In the genomic region with DNA sequence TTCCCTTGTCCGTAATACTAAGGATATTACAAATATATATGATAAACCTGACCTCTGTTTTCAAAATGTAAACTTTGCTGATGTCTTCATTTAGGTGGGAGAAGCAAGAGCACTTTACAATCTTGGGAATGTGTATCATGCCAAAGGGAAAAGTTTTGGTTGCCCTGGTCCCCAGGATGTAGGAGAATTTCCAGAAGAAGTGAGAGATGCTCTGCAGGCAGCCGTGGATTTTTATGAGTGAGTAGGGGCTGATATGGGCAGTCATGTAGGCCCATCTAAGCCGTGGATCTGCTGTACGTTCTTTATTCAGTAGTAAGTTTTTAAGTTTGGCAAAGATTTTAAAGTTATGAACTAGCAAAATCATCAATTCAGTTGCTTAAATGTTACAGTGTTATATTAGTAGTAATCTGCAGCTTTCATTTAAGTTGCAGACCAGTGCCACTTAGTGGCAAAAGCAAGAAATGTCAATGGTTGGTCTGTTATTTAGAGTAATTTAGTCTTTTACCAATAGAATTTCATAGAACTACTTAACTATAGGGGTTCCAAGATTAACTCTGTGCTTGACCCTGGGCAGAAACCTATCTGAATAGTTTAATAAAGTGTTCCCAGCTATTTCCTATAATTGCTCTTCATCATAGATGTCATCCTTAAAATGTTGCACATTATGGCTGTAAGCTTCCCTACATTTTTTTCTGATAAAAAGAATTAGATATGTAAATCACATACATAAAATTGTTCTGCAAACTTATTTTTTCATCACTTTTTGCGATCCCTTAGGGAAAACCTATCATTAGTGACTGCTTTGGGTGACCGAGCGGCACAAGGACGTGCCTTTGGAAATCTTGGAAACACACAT, we compare ENCODE assay signal across 8 cellular contexts. TPM values are rescaled to one million over a fixed set of nuclear protein-coding genes. Genes with fewer than 3 reads are reported as not detected.
DNase-seq lines count a peak whose midpoint lies in the region; ATAC-seq, FAIRE-seq and TF ChIP-seq lines count a peak whose summit lies in the region.

No MANE protein-coding gene starts in this region.

- ATAC-seq in GM21786 (IDR thresholded peaks at IDR 0.05; ENCODE audit: unreplicated experiment) = no peak

- 58% methylated on average over 8 of the region's 8 CpGs for WGBS in suprapubic skin

- no peak for TF ChIP-seq POLR2A in suprapubic skin (IDR thresholded peaks at IDR 0.05)

- H3K79me2 ChIP-seq in OCI-LY3 (ENCODE audit: low read length) = no peaks in the 10 kb centered on the region

- CTCF ChIA-PET in GM10248 (lab: Yijun Ruan, JAX) = interaction anchor here (0.8 to 16.2 kb wide), 24 partner anchors 12 to 386 kb away, joined by 3 to 300 read pairs (median 4); a partner anchor contains a TSS

- H3K27ac ChIP-seq in OCI-LY3 (ENCODE audit: low read length) = no peak overlapping the region
- no peak overlapping the region for H3K27ac ChIP-seq in suprapubic skin

- H3K27me3 ChIP-seq in OCI-LY3 (ENCODE audit: low read depth, low read length) = no peaks in the 10 kb centered on the region
- H3K27me3 ChIP-seq in bronchial epithelial cell (ENCODE audit: control insufficient read depth, insufficient read depth, low read length) = no peaks in the 10 kb centered on the region
- no peaks in the 10 kb centered on the region for H3K27me3 ChIP-seq in suprapubic skin

- H3K4me1 ChIP-seq in OCI-LY3 (ENCODE audit: low read length) = no peaks in the 10 kb centered on the region
- H3K4me1 ChIP-seq in suprapubic skin = peaks cover 42% of the 10 kb centered on the region

- no peak for FAIRE-seq in bronchial epithelial cell (lab: Jason Lieb, UNC)

- TF ChIP-seq EP300 in suprapubic skin (IDR thresholded peaks at IDR 0.05) = no peak

- no peak overlapping the region for H3K4me2 ChIP-seq in OCI-LY3 (ENCODE audit: low read length)

- POLR2A ChIA-PET in GM10248 (lab: Yijun Ruan, JAX) = no interaction called here

- peak; percentile 74 for TF ChIP-seq CTCF in GM10248 (IDR thresholded peaks at IDR 0.05; ENCODE audit: control extremely low read depth, extremely low read depth, low read depth, missing control alignments)
- TF ChIP-seq CTCF in OCI-LY3 (IDR thresholded peaks at IDR 0.05; ENCODE audit: low read depth, low read length) = peak; percentile 66
- TF ChIP-seq CTCF in bronchial epithelial cell (IDR thresholded peaks at IDR 0.05; ENCODE audit: insufficient read depth, low read length, severe bottlenecking) = peak; percentile 41
- TF ChIP-seq CTCF in suprapubic skin (IDR thresholded peaks at IDR 0.05) = peak; percentile 60 to 74

- no peaks in the 10 kb centered on the region for H4K20me1 ChIP-seq in OCI-LY3 (ENCODE audit: insufficient read depth, low read length)

- H3K36me3 ChIP-seq in OCI-LY3 (replicated peaks; ENCODE audit: low read depth, low read length) (no peaks in the 10 kb centered on the region), bronchial epithelial cell (ENCODE audit: control insufficient read depth, insufficient read depth, low read length) (peaks cover 4% of the 10 kb centered on the region), suprapubic skin (peaks cover 10% of the 10 kb centered on the region)

- H2AFZ ChIP-seq in OCI-LY3 (ENCODE audit: low read depth, low read length) = no peak overlapping the region

- peak; percentile 65 for DNase-seq in AG08395 (ENCODE audit: low spot score)
- DNase-seq in GM10248 (ENCODE audit: extremely low spot score) = peak; percentile 44
- peak; percentile 27 for DNase-seq in HT1080 (ENCODE audit: low read depth)
- DNase-seq in bronchial epithelial cell (ENCODE audit: low read depth) = peak; percentile 70
- DNase-seq in kidney glomerular epithelial cell (lab: John Stamatoyannopoulos, UW) = peak; percentile 74
- DNase-seq in suprapubic skin (ENCODE audit: low spot score in 2 of 2) = no peak

- H3K9me3 ChIP-seq in OCI-LY3 (ENCODE audit: insufficient read depth, low read length) (no peaks in the 10 kb centered on the region), suprapubic skin (no peaks in the 10 kb centered on the region)

- no peak overlapping the region for H3K9ac ChIP-seq in OCI-LY3 (ENCODE audit: low read length)

- H3K4me3 ChIP-seq in OCI-LY3 (ENCODE audit: low read length) (no peak overlapping the region), bronchial epithelial cell (ENCODE audit: low read depth, low read length) (no peak overlapping the region), suprapubic skin (no peak overlapping the region)

RNA-seq across cellular contexts. Expression of a gene that starts 21.3 kb away (rescaled TPM):
- 28.8 and 34.1 TPM in 2 replicates for total RNA-seq in HT1080 (2014; rRNA removed; shearing (Covaris generic))
- 30.5 and 36.5 TPM in 2 replicates for polyA plus RNA-seq in HT1080 (2015; cell fraction: cytosol; rRNA removed)
- 23.2 and 28.8 TPM in 2 replicates for polyA plus RNA-seq in HT1080 (2015; cell fraction: nucleus; rRNA removed)
- total RNA-seq in bronchial epithelial cell (58.9 and 62.7 TPM in 2 replicates), suprapubic skin (100 to 1,000 TPM in 3 of 4 donors, 10 to 100 TPM in 1; 97.4 to 174 (median 136) TPM)

RNA-seq across cellular contexts. Expression of a gene that starts 41.2 kb away (rescaled TPM):
- 2.7 and 5.0 TPM in 2 replicates for total RNA-seq in HT1080 (2014; rRNA removed; shearing (Covaris generic))
- 3.2 and 3.6 TPM in 2 replicates for polyA plus RNA-seq in HT1080 (2015; cell fraction: cytosol; rRNA removed)
- polyA plus RNA-seq in HT1080 (2015; cell fraction: nucleus; rRNA removed) = 2.3 and 3.6 TPM in 2 replicates
- 0.26 TPM in 1 of 2 replicates, not detected in the other for total RNA-seq in bronchial epithelial cell
- 1 to 10 TPM in 3 of 4 donors, not detected in 1; 2.2 to 6.5 (median 2.7) TPM for total RNA-seq in suprapubic skin

Comparison
In these comparisons a context has a peak if more than half of its experiments do, and no peak if none do; other contexts are left out.
1. DNase-seq: peak in AG08395 (single experiment), GM10248 (single experiment), HT1080 (single experiment), bronchial epithelial cell (single experiment) and kidney glomerular epithelial cell (single experiment); none in suprapubic skin (0 of 2).
2. Peak in every context shown above with its lines, with median percentiles within 50 percentile points of each other: CTCF ChIP-seq.